Comparison of ENCODE assay signal across 24 cellular contexts in genomic region chr9:89388868-89389177, GRCh38.
DNase-seq lines count a peak whose midpoint lies in the region; ATAC-seq and TF ChIP-seq lines count a peak whose summit lies in the region.
"Had no signal": no experiment of that assay in that cellular context is flagged by ENCODE, and none has a peak within 500 bp of the region (broad histone marks: within the 10 kb centered on the region; RNA-seq: fewer than 3 reads in every experiment).

No MANE protein-coding gene starts in this region.

- no peak overlapping the region for H3K27ac Mint-ChIP-seq in osteocyte (ENCODE audit: unreplicated experiment)

- peaks cover 0 to 9% (median 0%) of the 10 kb centered on the region in 4 donors for H3K4me1 ChIP-seq in Peyer's patch
- no peaks in the 10 kb centered on the region for H3K4me1 ChIP-seq in colonic mucosa
- H3K4me1 ChIP-seq in muscle layer of colon (ENCODE audit: insufficient read depth, low read length): peaks cover 5% of the 10 kb centered on the region
- H3K4me1 ChIP-seq: ascending aorta had no signal

- no peak for TF ChIP-seq CTCF in Peyer's patch (IDR thresholded peaks at IDR 0.05)
- no peak for TF ChIP-seq CTCF in colonic mucosa (IDR thresholded peaks at IDR 0.05)
- TF ChIP-seq CTCF in osteocyte (IDR thresholded peaks at IDR 0.05): no peak

- intact Hi-C loops in colonic mucosa (cut with DNase I): no loop called here

- DNase-seq in Peyer's patch (no peak), colonic mucosa (no peak), D341Med (ENCODE audit: low spot score) (no peak), osteocyte (ENCODE audit: extremely low spot score, unreplicated experiment) (no peak)
- DNase-seq: activated CD4-positive, alpha-beta T cell treated with anti-CD3 and anti-CD28 coated beads for 48 hours; activated naive CD4-positive, alpha-beta T cell treated with anti-CD3 and anti-CD28 coated beads for 36 hours; activated T-cell treated with anti-CD3 and anti-CD28 coated beads, Interleukin-2, amount 50 U/mL, for 72 hours; CD4-positive, alpha-beta memory T cell; central memory CD4-positive, alpha-beta T cell; DMS 273 treated with DMSO at 0.1 percent for 48 hours; H9; immature natural killer cell; NCI-H1092 treated with DMSO at 0.1 percent for 48 hours; NCI-H187 treated with DMSO at 0.1 percent for 48 hours; NCI-H345; NCI-H82; SK-N-SH; stimulated activated CD4-positive, alpha-beta T cell treated with anti-CD3 and anti-CD28 coated beads, Interleukin-1b, Interleukin-23, amount 100 ng/mL, for 48 hours; T-helper 2 cell had no signal

- H3K9me3 ChIP-seq in Peyer's patch (no peaks in the 10 kb centered on the region), colonic mucosa (no peaks in the 10 kb centered on the region), muscle layer of colon (ENCODE audit: low read length) (no peaks in the 10 kb centered on the region)
- H3K9me3 ChIP-seq: ascending aorta, SK-N-SH, testis had no signal

- no peaks in the 10 kb centered on the region for H3K4me1 Mint-ChIP-seq in osteocyte (ENCODE audit: unreplicated experiment)

- H3K4me3 ChIP-seq in Peyer's patch (no peak overlapping the region), colonic mucosa (no peak overlapping the region), muscle layer of colon (ENCODE audit: low read depth in 1 of 2, low read length in 2 of 2) (no peak overlapping the region)
- H3K4me3 ChIP-seq: ascending aorta, testis had no signal

- H3K27ac ChIP-seq in Peyer's patch (peak overlapping the region in 3 of 4 donors; percentile 55 to 69 (median 67)), colonic mucosa (peak overlapping the region; percentile 28), muscle layer of colon (ENCODE audit: low read depth, low read length) (peak overlapping the region; percentile 14), temporal lobe (ENCODE audit: low read depth, low read length) (peak overlapping the region; percentile 96)
- H3K27ac ChIP-seq: ascending aorta had no signal

- H3K9ac ChIP-seq in colonic mucosa (ENCODE audit: low read depth in 2 of 2, low read length in 2 of 2): no peak overlapping the region
- no peak overlapping the region for H3K9ac ChIP-seq in muscle layer of colon (ENCODE audit: low read length)
- H3K9ac ChIP-seq: SK-N-SH had no signal

- H3K27me3 Mint-ChIP-seq in osteocyte (ENCODE audit: unreplicated experiment): no peaks in the 10 kb centered on the region
- H3K27me3 Mint-ChIP-seq: CD4-positive, alpha-beta memory T cell had no signal

- H3K27me3 ChIP-seq in Peyer's patch (no peaks in the 10 kb centered on the region), colonic mucosa (no peaks in the 10 kb centered on the region), muscle layer of colon (ENCODE audit: control insufficient read depth in 1 of 2, insufficient read depth in 2 of 2, low read length in 2 of 2) (no peaks in the 10 kb centered on the region)
- H3K27me3 ChIP-seq: ascending aorta, testis had no signal

- ATAC-seq in HG03342 (IDR thresholded peaks at IDR 0.05; ENCODE audit: unreplicated experiment): no peak
- ATAC-seq: activated T-cell treated with anti-CD3 and anti-CD28 coated beads, Interleukin-2, amount 50 U/mL, for 72 hours had no signal

- TF ChIP-seq POLR2A in Peyer's patch (IDR thresholded peaks at IDR 0.05): no peak

- H3K4me3 Mint-ChIP-seq in osteocyte (ENCODE audit: unreplicated experiment): no peak overlapping the region
- H3K4me3 Mint-ChIP-seq: activated naive CD4-positive, alpha-beta T cell treated with anti-CD3 and anti-CD28 coated beads for 36 hours; activated T-cell treated with anti-CD3 and anti-CD28 coated beads, Interleukin-2, amount 50 U/mL, for 72 hours; CD4-positive, alpha-beta memory T cell; H9; immature natural killer cell had no signal

- H3K36me3 ChIP-seq in Peyer's patch (peaks cover 0 to 81% (median 0%) of the 10 kb centered on the region in 3 donors), colonic mucosa (no peaks in the 10 kb centered on the region), muscle layer of colon (ENCODE audit: insufficient read depth, low read length) (peaks cover 10% of the 10 kb centered on the region)

- peaks cover 5% of the 10 kb centered on the region for H3K36me3 Mint-ChIP-seq in osteocyte (ENCODE audit: unreplicated experiment)

- H3K9me3 Mint-ChIP-seq in osteocyte (ENCODE audit: unreplicated experiment): no peaks in the 10 kb centered on the region
- H3K9me3 Mint-ChIP-seq: activated naive CD4-positive, alpha-beta T cell treated with anti-CD3 and anti-CD28 coated beads for 36 hours; activated T-cell treated with anti-CD3 and anti-CD28 coated beads, Interleukin-2, amount 50 U/mL, for 72 hours; H9; immature natural killer cell had no signal

Comparison
In these comparisons a context has a peak if more than half of its experiments do, and no peak if none do; other contexts are left out.
1. H3K27ac ChIP-seq: peak in every context shown above with its lines; median percentile 96 in temporal lobe; 67 in Peyer's patch; 28 in colonic mucosa; 14 in muscle layer of colon.